Comparison of ENCODE assay signal across 9 cellular contexts in the genomic region with DNA sequence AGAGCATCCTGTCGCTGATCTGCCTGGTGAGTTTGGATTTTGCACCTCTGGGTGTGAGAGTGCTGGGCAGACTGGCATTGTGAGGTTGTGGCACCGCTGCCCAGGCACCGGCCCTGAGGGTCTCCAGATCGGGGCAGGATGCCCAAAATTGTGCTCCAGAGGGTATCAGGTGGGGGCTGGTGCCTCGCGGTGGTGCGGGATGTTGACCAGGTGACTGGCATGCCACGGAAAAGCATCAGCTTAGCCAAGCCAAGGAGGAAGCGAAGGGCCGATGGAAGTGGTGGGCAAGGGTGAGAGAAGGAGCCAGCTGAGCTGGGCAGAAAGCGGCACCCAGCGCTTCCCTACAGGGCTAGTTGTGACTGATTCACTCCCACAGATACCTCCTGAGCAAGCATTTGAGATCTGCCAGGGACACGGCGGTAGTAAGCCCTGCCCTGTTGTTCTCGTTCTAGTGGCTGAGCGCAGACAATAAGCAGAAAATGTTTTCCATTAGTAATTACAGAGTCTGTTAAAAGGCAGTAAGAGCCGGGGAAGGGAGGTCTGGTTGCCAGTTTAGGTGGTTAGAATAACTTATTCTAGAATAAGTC. TPM values are rescaled to one million over a fixed set of nuclear protein-coding genes. Genes with fewer than 3 reads are reported as not detected.
A peak's percentile ranks its signal among the peaks of the same experiment; 100 is the strongest.
DNase-seq lines count a peak whose midpoint lies in the region; ATAC-seq, FAIRE-seq and TF ChIP-seq lines count a peak whose summit lies in the region.
"Had no signal": no experiment of that assay in that cellular context is flagged by ENCODE, and none has a peak within 500 bp of the region (broad histone marks: within the 10 kb centered on the region; RNA-seq: fewer than 3 reads in every experiment).

No MANE protein-coding gene starts in this region.

- H3K27ac Mint-ChIP-seq in activated CD8-positive, alpha-beta T cell treated with anti-CD3 and anti-CD28 coated beads for 36 hours, result no peak overlapping the region

- 49 to 63% methylated on average over 17 of the region's 17 CpGs for WGBS in heart right ventricle, 2 donors

- H3K9me3 ChIP-seq in heart right ventricle (no peaks in the 10 kb centered on the region), upper lobe of right lung (no peaks in the 10 kb centered on the region)

- no peaks in the 10 kb centered on the region for H3K9me3 Mint-ChIP-seq in activated CD8-positive, alpha-beta T cell treated with anti-CD3 and anti-CD28 coated beads for 36 hours

- peaks cover 0 to 17% (median 0%) of the 10 kb centered on the region in 9 donors for H3K4me1 ChIP-seq in heart right ventricle
- H3K4me1 ChIP-seq in upper lobe of right lung, result no peaks in the 10 kb centered on the region

- peak overlapping the region in 3 of 10 donors; percentile 14 to 48 (median 22) for H3K27ac ChIP-seq in heart right ventricle
- H3K27ac ChIP-seq in upper lobe of right lung, result no peak overlapping the region

- H3K36me3 Mint-ChIP-seq in activated CD8-positive, alpha-beta T cell treated with anti-CD3 and anti-CD28 coated beads for 36 hours (ENCODE audit: low read depth), result no peaks in the 10 kb centered on the region

- FAIRE-seq in islet of Langerhans (lab: Jason Lieb, UNC), result peak; percentile 13

- DNase-seq in heart right ventricle (no peak), Right ventricle myocardium superior (no peak), upper lobe of right lung (no peak)
- no peak for DNase-seq in activated CD8-positive, alpha-beta T cell treated with anti-CD3 and anti-CD28 coated beads for 36 hours

- POLR2A ChIA-PET in activated CD8-positive, alpha-beta T cell treated with anti-CD3 and anti-CD28 coated beads for 36 hours (lab: Charles Lee), result no interaction called here

- peak overlapping the region; percentile 35 to 61 (median 56) for H3K4me3 ChIP-seq in heart right ventricle
- H3K4me3 ChIP-seq in upper lobe of right lung, result peak overlapping the region; percentile 56

- peaks cover 0 to 18% (median 0%) of the 10 kb centered on the region in 7 donors for H3K27me3 ChIP-seq in heart right ventricle
- no peaks in the 10 kb centered on the region for H3K27me3 ChIP-seq in upper lobe of right lung

- peaks cover 7% of the 10 kb centered on the region for H3K4me1 Mint-ChIP-seq in activated CD8-positive, alpha-beta T cell treated with anti-CD3 and anti-CD28 coated beads for 36 hours (ENCODE audit: low read depth)

- no peak for ATAC-seq in heart right ventricle
- no peak for ATAC-seq in Right ventricle myocardium superior (ENCODE audit: poor library complexity)
- ATAC-seq in activated CD8-positive, alpha-beta T cell treated with anti-CD3 and anti-CD28 coated beads for 36 hours, result no peak
- ATAC-seq in upper lobe of right lung, result no peak
- no peak for ATAC-seq in HG03354 (IDR thresholded peaks at IDR 0.05; ENCODE audit: poor library complexity, severe bottlenecking, unreplicated experiment)
- no peak for ATAC-seq in GM21367 (IDR thresholded peaks at IDR 0.05; ENCODE audit: unreplicated experiment)
- no peak for ATAC-seq in HG03571 (IDR thresholded peaks at IDR 0.05; ENCODE audit: unreplicated experiment)

- intact Hi-C loops in heart right ventricle (cut with DNase I), result no loop called here
- intact Hi-C loops in Right ventricle myocardium superior (cut with DNase I), result no loop called here
- intact Hi-C loops in activated CD8-positive, alpha-beta T cell treated with anti-CD3 and anti-CD28 coated beads for 36 hours (cut with micrococcal nuclease), result no loop called here
- intact Hi-C loops in upper lobe of right lung (cut with DNase I), result no loop called here

- TF ChIP-seq CTCF in heart right ventricle (IDR thresholded peaks at IDR 0.05) (no peak), upper lobe of right lung (IDR thresholded peaks at IDR 0.05) (no peak)
- TF ChIP-seq CTCF in activated CD8-positive, alpha-beta T cell treated with anti-CD3 and anti-CD28 coated beads for 36 hours (IDR thresholded peaks at IDR 0.05), result no peak

- CTCF ChIA-PET in activated CD8-positive, alpha-beta T cell treated with anti-CD3 and anti-CD28 coated beads for 36 hours (lab: Charles Lee), result no interaction called here

- H3K36me3 ChIP-seq in heart right ventricle (no peaks in the 10 kb centered on the region), upper lobe of right lung (no peaks in the 10 kb centered on the region)

- no peaks in the 10 kb centered on the region for H3K27me3 Mint-ChIP-seq in activated CD8-positive, alpha-beta T cell treated with anti-CD3 and anti-CD28 coated beads for 36 hours

- peak overlapping the region; percentile 76 for H3K4me3 Mint-ChIP-seq in activated CD8-positive, alpha-beta T cell treated with anti-CD3 and anti-CD28 coated beads for 36 hours

RNA-seq across cellular contexts. Expression of gene ZFP92, which starts 0.8 kb away (rescaled TPM):
- 1 to 10 TPM in 3 of 10 donors, under 1 TPM in 7; 0.17 to 1.6 (median 0.44) TPM for total RNA-seq in heart right ventricle
- polyA plus RNA-seq in heart right ventricle, result under 1 TPM; 0.23 to 0.51 TPM
- 0.65 TPM for total RNA-seq in Right ventricle myocardium superior
- total RNA-seq in activated CD8-positive, alpha-beta T cell treated with anti-CD3 and anti-CD28 coated beads for 36 hours, result 1 to 10 TPM; 1.2 to 1.3 TPM
- total RNA-seq in upper lobe of right lung, result 3.4 TPM

RNA-seq across cellular contexts. Expression of gene PNMA6E, which starts 10.9 kb away (rescaled TPM):
- total RNA-seq in heart right ventricle, result not detected
- polyA plus RNA-seq in heart right ventricle, result not detected
- not detected for total RNA-seq in Right ventricle myocardium superior
- not detected for total RNA-seq in activated CD8-positive, alpha-beta T cell treated with anti-CD3 and anti-CD28 coated beads for 36 hours
- 0.14 TPM for total RNA-seq in upper lobe of right lung
- total RNA-seq: pulmonary artery endothelial cell had no signal

RNA-seq across cellular contexts. Expression of gene TREX2, which starts 33.8 kb away (rescaled TPM):
- under 1 TPM in 6 of 10 donors, not detected in 4; 0.20 to 0.33 (median 0.26) TPM for total RNA-seq in heart right ventricle
- polyA plus RNA-seq in heart right ventricle, result under 1 TPM; 0.36 to 0.44 TPM
- 0.19 TPM for total RNA-seq in Right ventricle myocardium superior
- total RNA-seq in activated CD8-positive, alpha-beta T cell treated with anti-CD3 and anti-CD28 coated beads for 36 hours, result 1 to 10 TPM in 1 of 2 experiments, under 1 TPM in 1; 0.78 to 1.4 TPM
- total RNA-seq in upper lobe of right lung, result 1.2 TPM

RNA-seq across cellular contexts. Expression of gene HAUS7, which starts 58.3 kb away (rescaled TPM):
- total RNA-seq in heart right ventricle (10 to 100 TPM; 12.7 to 25.7 (median 18.2) TPM), Right ventricle myocardium superior (18.6 TPM), upper lobe of right lung (23.0 TPM)
- polyA plus RNA-seq in heart right ventricle, result 10 to 100 TPM; 24.3 to 45.3 TPM
- 10 to 100 TPM; 47.2 to 58.8 TPM for total RNA-seq in activated CD8-positive, alpha-beta T cell treated with anti-CD3 and anti-CD28 coated beads for 36 hours
